29 cellular contexts compared by ENCODE assay signal in the genomic region with DNA sequence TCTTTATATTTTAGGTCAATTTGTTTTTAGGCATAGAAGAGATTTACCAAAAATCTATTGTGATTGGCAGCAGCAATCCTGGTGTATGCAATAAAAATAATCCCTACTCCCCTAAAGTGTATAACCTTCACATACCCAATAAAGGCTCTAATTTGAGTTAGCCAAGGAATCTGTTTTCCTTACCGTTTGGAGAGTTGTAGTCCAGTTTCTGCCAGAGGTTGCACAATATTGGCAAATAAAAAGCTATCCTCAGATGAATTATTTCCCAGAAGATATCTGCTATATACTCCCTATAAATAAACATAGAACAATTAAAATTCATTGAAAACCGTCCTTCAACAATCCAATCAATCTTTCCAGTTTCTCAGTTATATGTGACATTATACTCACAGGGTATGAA. TPM values are rescaled to one million over a fixed set of nuclear protein-coding genes. Genes with fewer than 3 reads are reported as not detected.
DNase-seq lines count a peak whose midpoint lies in the region; ATAC-seq and TF ChIP-seq lines count a peak whose summit lies in the region.
"Had no signal": no experiment of that assay in that cellular context is flagged by ENCODE, and none has a peak within 500 bp of the region (broad histone marks: within the 10 kb centered on the region; RNA-seq: fewer than 3 reads in every experiment).

No MANE protein-coding gene starts in this region.

- intact Hi-C loops in IMR-90 (cut with micrococcal nuclease) (no loop called here), sciatic nerve (cut with DNase I) (no loop called here)

- TF ChIP-seq RAD21 in IMR-90 (IDR thresholded peaks at IDR 0.05; ENCODE audit: low read length) = no peak

- H3K4me1 ChIP-seq in IMR-90 (ENCODE audit: control insufficient read depth, insufficient read depth, low read length) = peaks cover 3% of the 10 kb centered on the region; the same call in 1 of the 2 replicates

- H2BK5ac ChIP-seq in IMR-90 (ENCODE audit: low read depth, low read length, poor library complexity, severe bottlenecking) = peak overlapping the region; percentile 45

- H2AK9ac ChIP-seq in IMR-90 (replicated peaks; ENCODE audit: low read depth, low read length, poor library complexity) = no peak overlapping the region

- no peak overlapping the region for H3K56ac ChIP-seq in IMR-90 (ENCODE audit: extremely low read depth, insufficient read depth, low read length)

- H3K9me1 ChIP-seq in IMR-90 (ENCODE audit: insufficient read depth, low read length) = peaks cover 3% of the 10 kb centered on the region; the same call in 1 of the 2 replicates

- WGBS in IMR-90 (ENCODE audit: extremely low coverage in 2 of 2, insufficient read length in 1 of 2), 2 experiments = 80% methylated on average over 1 of the region's 2 CpGs; no CpG with 5 or more reads in 1 of the 2 experiments

- peaks cover 8% of the 10 kb centered on the region for H3K36me3 ChIP-seq in IMR-90 (ENCODE audit: control insufficient read depth, insufficient read depth, low read length)

- CTCF ChIA-PET in IMR-90 (lab: Yijun Ruan, JAX) = no interaction called here

- H2BK20ac ChIP-seq in IMR-90 (ENCODE audit: low read depth, low read length) = no peak overlapping the region

- H4K20me1 ChIP-seq in IMR-90 (ENCODE audit: insufficient read depth, low read length) = no peaks in the 10 kb centered on the region

- H4K8ac ChIP-seq in IMR-90 (ENCODE audit: low read depth in 2 of 2, low read length in 2 of 2) = no peak overlapping the region

- dilution Hi-C loops in IMR-90 (cut with HindIII; ENCODE audit: low sequenced_read_pairs, unreplicated experiment) = loop anchor here (25.0 kb wide), 1 partner anchor 91 kb away; no protein-coding TSS in a partner anchor

- H3K14ac ChIP-seq in IMR-90 (replicated peaks; ENCODE audit: low read depth, low read length) = no peak overlapping the region

- H3K27ac ChIP-seq in IMR-90 (ENCODE audit: insufficient read depth, low read length) = no peak overlapping the region
- H3K27ac ChIP-seq: A549, HL-60, RWPE1 had no signal

- H2AK5ac ChIP-seq in IMR-90 (ENCODE audit: low read depth, low read length) = no peak overlapping the region

- in situ Hi-C loops in IMR-90 (cut with MboI; ENCODE audit: low sequenced_read_pairs) (loop anchor here (25.0 kb wide), 1 partner anchor 366 kb away; no protein-coding TSS in a partner anchor), GM13977 (cut with MboI; ENCODE audit: low pct_unique_long_range_greater_than_20kb, low sequenced_read_pairs, unreplicated experiment) (no loop called here)

- H4K91ac ChIP-seq in IMR-90 (ENCODE audit: insufficient read depth, low read depth, low read length) = no peak overlapping the region

- DNase-seq in AG10803 (ENCODE audit: low read depth) (peak; percentile 31), IMR-90 (no peak), fibroblast of pulmonary artery (ENCODE audit: low read depth) (peak; percentile 25), sciatic nerve (ENCODE audit: low spot score) (no peak), nucleus accumbens (lab: John Stamatoyannopoulos, UW) (no peak), GM13977 (ENCODE audit: low spot score) (no peak)
- DNase-seq: C1 segment of cervical spinal cord; CD4-positive, alpha-beta memory T cell; COR-L47; DMS53; H9; Karpas-422; NCI-H1092 treated with DMSO at 0.1 percent for 48 hours; NCI-H1436; NCI-H187; NCI-H2081 treated with DMSO at 0.1 percent for 48 hours; NCI-H2171; NCI-H226; NCI-H510A; NCI-H69; SK-N-SH had no signal

- no peak overlapping the region for H3K18ac ChIP-seq in IMR-90 (ENCODE audit: low read depth, low read length)

- H2BK120ac ChIP-seq in IMR-90 (ENCODE audit: low read depth, low read length) = no peak overlapping the region; the same call in 1 of the 2 replicates

- no peak overlapping the region for H3K4me2 ChIP-seq in IMR-90 (ENCODE audit: low read depth, low read length)
- H3K4me2 ChIP-seq: A549, GM23338, SK-N-SH had no signal

- no peak overlapping the region for H3K4me3 ChIP-seq in AG10803 (ENCODE audit: low read length)
- H3K4me3 ChIP-seq in IMR-90 (ENCODE audit: insufficient read depth, low read depth, low read length) = no peak overlapping the region
- no peak overlapping the region for H3K4me3 ChIP-seq in fibroblast of pulmonary artery (replicated peaks; ENCODE audit: low read depth, low read length)
- H3K4me3 ChIP-seq: A549, GM23338 had no signal

- H2AFZ ChIP-seq in IMR-90 (replicated peaks; ENCODE audit: low read length, poor library complexity) = no peak overlapping the region
- H2AFZ ChIP-seq: GM23338 had no signal

- no TSS peak for BruUV-seq in IMR-90 (replicated peaks; lab: Mats Ljungman, UMichigan)

- H3K4ac ChIP-seq in IMR-90 (ENCODE audit: low read depth, low read length) = no peak overlapping the region

- 0 out of 4 replicates have a peak, but pooled peaks cover 0 to 10% of the 10 kb centered on the region in 2 experiments for H3K79me1 ChIP-seq in IMR-90 (ENCODE audit: low read depth in 1 of 2, low read length in 2 of 2)

- H2BK15ac ChIP-seq in IMR-90 (ENCODE audit: low read depth, low read length) = peak overlapping the region; percentile 85; the same call in 2 of the 3 replicates

- no peaks in the 10 kb centered on the region for H3K27me3 ChIP-seq in IMR-90 (ENCODE audit: control insufficient read depth, insufficient read depth, low read length)

- no peaks in the 10 kb centered on the region for H3K9me3 ChIP-seq in IMR-90 (ENCODE audit: control insufficient read depth, insufficient read depth, low read length)
- H3K9me3 ChIP-seq: A549, SK-N-SH had no signal

- no peak overlapping the region for H3K9ac ChIP-seq in IMR-90 (ENCODE audit: low read depth, low read length)
- H3K9ac ChIP-seq: SK-N-SH had no signal

- ATAC-seq in IMR-90 (ENCODE audit: low read depth) (no peak), sciatic nerve (peak; percentile 58), HG02840 (IDR thresholded peaks at IDR 0.05; ENCODE audit: low FRiP score, unreplicated experiment) (no peak)
- ATAC-seq: A549, GM23338, Panc1 had no signal

- no peak overlapping the region for H4K5ac ChIP-seq in IMR-90 (ENCODE audit: low read depth, low read length)

- TF ChIP-seq CTCF in AG10803 (conservative IDR thresholded peaks at IDR 0.05; ENCODE audit: low read length) = no peak
- no peak for TF ChIP-seq CTCF in IMR-90 (conservative IDR thresholded peaks at IDR 0.05; ENCODE audit: low read depth, low read length)
- no peak for TF ChIP-seq CTCF in fibroblast of pulmonary artery (IDR thresholded peaks at IDR 0.05; ENCODE audit: low read length, missing control alignments)
- TF ChIP-seq CTCF in GM13977 (IDR thresholded peaks at IDR 0.05; ENCODE audit: extremely low read depth, insufficient read depth, missing control alignments) = no peak

- TF ChIP-seq POLR2A in IMR-90 (IDR thresholded peaks at IDR 0.05; ENCODE audit: low read depth, low read length) = no peak

- POLR2A ChIA-PET in IMR-90 (lab: Charles Lee; ENCODE audit: unreplicated experiment) = no interaction called here

- H3K23ac ChIP-seq in IMR-90 (ENCODE audit: low read depth, low read length) = no peak overlapping the region

TF ChIP-seq in IMR-90, 13 proteins besides CTCF, POLR2A, EP300 and RAD21:
- peak; percentile 50 for TF ChIP-seq CEBPB (IDR thresholded peaks at IDR 0.05; ENCODE audit: low read depth, low read length)
- TF ChIP-seq, protein P1, sequence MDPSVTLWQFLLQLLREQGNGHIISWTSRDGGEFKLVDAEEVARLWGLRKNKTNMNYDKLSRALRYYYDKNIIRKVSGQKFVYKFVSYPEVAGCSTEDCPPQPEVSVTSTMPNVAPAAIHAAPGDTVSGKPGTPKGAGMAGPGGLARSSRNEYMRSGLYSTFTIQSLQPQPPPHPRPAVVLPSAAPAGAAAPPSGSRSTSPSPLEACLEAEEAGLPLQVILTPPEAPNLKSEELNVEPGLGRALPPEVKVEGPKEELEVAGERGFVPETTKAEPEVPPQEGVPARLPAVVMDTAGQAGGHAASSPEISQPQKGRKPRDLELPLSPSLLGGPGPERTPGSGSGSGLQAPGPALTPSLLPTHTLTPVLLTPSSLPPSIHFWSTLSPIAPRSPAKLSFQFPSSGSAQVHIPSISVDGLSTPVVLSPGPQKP (IDR thresholded peaks at IDR 0.05; ENCODE audit: borderline replicate concordance, low read depth, low read length) = no peak
- no peak for TF ChIP-seq RFX5 (IDR thresholded peaks at IDR 0.05; ENCODE audit: low read depth, low read length)
- no peak for TF ChIP-seq MAZ (IDR thresholded peaks at IDR 0.05; ENCODE audit: borderline replicate concordance, low read depth, low read length)
TF ChIP-seq in IMR-90: peak in this region for 1.

RNA-seq across cellular contexts. Expression of gene ACKR4, which starts 31.1 kb away (rescaled TPM):
- total RNA-seq in IMR-90 (2012; rRNA removed) (0.18 TPM in 1 of 2 replicates, not detected in the other), sciatic nerve (3.1 TPM)
- not detected in 2 replicates for polyA plus RNA-seq in IMR-90 (2012; rRNA removed)
- not detected in 2 replicates for polyA plus RNA-seq in IMR-90 (2012; cell fraction: cytosol; rRNA removed)
- 0.15 TPM in 1 of 2 replicates, not detected in the other for polyA plus RNA-seq in IMR-90 (2012; cell fraction: nucleus; rRNA removed; ENCODE audit: low replicate concordance)
- total RNA-seq: Daoy, G401, GM23338, H9 had no signal

RNA-seq across cellular contexts. Expression of gene ACAD11, which starts 31.5 kb away (rescaled TPM):
- 18.8 and 27.8 TPM in 2 replicates for total RNA-seq in IMR-90 (2012; rRNA removed)
- polyA plus RNA-seq in IMR-90 (2012; rRNA removed) = 12.8 and 16.0 TPM in 2 replicates
- 2.4 and 3.2 TPM in 2 replicates for polyA plus RNA-seq in IMR-90 (2012; cell fraction: cytosol; rRNA removed)
- polyA plus RNA-seq in IMR-90 (2012; cell fraction: nucleus; rRNA removed; ENCODE audit: low replicate concordance) = 55.6 and 142 TPM in 2 replicates
- 39.2 TPM for total RNA-seq in sciatic nerve

RNA-seq across cellular contexts. Expression of gene UBA5, which starts 32.0 kb away (rescaled TPM):
- total RNA-seq in IMR-90 (2012; rRNA removed) (20.3 and 38.6 TPM in 2 replicates), sciatic nerve (32.2 TPM)
- polyA plus RNA-seq in IMR-90 (2012; rRNA removed) = 30.4 and 43.1 TPM in 2 replicates
- polyA plus RNA-seq in IMR-90 (2012; cell fraction: cytosol; rRNA removed) = 43.2 and 60.2 TPM in 2 replicates
- 37.7 and 52.9 TPM in 2 replicates for polyA plus RNA-seq in IMR-90 (2012; cell fraction: nucleus; rRNA removed; ENCODE audit: low replicate concordance)

Comparison
In these comparisons a context has a peak if more than half of its experiments do, and no peak if none do; other contexts are left out.
1. DNase-seq: peak in AG10803 (single experiment) and fibroblast of pulmonary artery (single experiment); none in IMR-90 (single experiment), sciatic nerve (single experiment), nucleus accumbens (0 of 56) and GM13977 (single experiment).